8 cellular contexts compared by ENCODE assay signal in the genomic region with DNA sequence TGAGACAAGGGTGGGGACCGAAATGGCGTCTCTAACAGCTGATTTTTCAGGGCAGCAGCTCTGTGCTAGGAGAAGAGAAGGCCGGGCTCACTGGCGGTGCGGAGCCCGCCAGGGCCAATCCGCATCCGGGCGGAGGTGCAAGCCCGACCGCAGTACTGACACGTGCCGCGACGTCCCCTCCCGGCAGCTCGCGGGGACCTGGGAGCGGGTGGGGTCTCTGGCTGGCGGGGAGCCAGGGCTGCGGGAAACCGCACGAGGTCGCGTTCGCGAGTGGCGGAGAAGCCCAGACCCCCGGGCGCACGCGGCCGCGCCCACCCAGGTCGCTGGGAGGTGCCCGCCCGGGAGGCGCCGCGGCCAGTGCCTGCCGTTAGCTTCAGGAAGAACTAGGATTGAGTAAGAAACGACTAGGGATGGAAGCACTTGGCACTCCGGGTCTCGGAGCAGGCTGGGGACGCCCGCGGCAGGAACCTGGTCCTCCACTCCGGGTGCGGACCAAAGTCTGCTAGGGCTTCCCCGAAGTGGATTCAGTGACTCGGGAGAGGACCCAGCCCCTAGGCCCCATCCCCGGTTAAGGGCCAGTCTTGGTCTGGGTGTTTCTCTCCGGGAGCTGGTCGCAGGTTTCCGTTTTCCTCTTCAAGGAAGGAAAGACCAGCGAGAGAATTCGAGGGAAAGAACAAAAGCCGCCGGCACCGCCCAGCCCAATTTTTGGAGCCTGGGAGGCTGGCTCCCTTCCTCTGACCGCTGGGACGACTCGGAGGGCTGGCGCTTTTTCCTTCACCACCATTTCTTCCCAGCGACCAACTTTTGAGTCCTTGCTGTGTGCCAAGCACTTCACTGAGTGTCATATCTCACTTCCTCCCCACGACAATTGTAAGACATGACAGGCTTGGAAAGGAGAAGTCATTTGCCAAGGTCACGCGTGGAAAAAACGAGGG. TPM values are rescaled to one million over a fixed set of nuclear protein-coding genes. Genes with fewer than 3 reads are reported as not detected.
A peak's percentile ranks its signal among the peaks of the same experiment; 100 is the strongest.
DNase-seq lines count a peak whose midpoint lies in the region; ATAC-seq and TF ChIP-seq lines count a peak whose summit lies in the region.

No MANE protein-coding gene starts in this region.

- CTCF ChIA-PET in activated CD4-positive, alpha-beta memory T cell treated with anti-CD3 and anti-CD28 coated beads, Interleukin-2, amount 10 ng/mL, durations not matched to agents 7 days and 5 days (lab: Charles Lee), result interaction anchor here (1.4 to 1.5 kb wide), 2 partner anchors 18 to 27 kb away, joined by 3 to 8 read pairs; no protein-coding TSS in a partner anchor

- TF ChIP-seq POLR2A in NB4 (IDR thresholded peaks at IDR 0.05; ENCODE audit: extremely low read depth, insufficient read length), result no peak

- peak; percentile 90 for ATAC-seq in effector memory CD8-positive, alpha-beta T cell (replicated peaks)
- peak; percentile 59 for ATAC-seq in memory B cell (ENCODE audit: low read depth)
- peak; percentile 76 for ATAC-seq in stimulated activated memory B cell treated with anti-CD40 and anti-IgM and Interleukin-4, amounts not matched to agents 10 μg/mL and 1 μg/mL and 100 μg/mL, for 72 hours
- no peak for ATAC-seq in GM19324 (IDR thresholded peaks at IDR 0.05; ENCODE audit: low FRiP score, unreplicated experiment)

- H3K36me3 Mint-ChIP-seq in activated CD4-positive, alpha-beta memory T cell treated with anti-CD3 and anti-CD28 coated beads, Interleukin-2, amount 10 ng/mL, durations not matched to agents 7 days and 5 days (ENCODE audit: low read depth), result no peaks in the 10 kb centered on the region
- H3K36me3 Mint-ChIP-seq in effector memory CD8-positive, alpha-beta T cell (ENCODE audit: insufficient read depth), result peaks cover 10% of the 10 kb centered on the region
- peaks cover 1% of the 10 kb centered on the region for H3K36me3 Mint-ChIP-seq in memory B cell
- no peaks in the 10 kb centered on the region for H3K36me3 Mint-ChIP-seq in stimulated activated memory B cell treated with anti-CD40 and anti-IgM and Interleukin-4, amounts not matched to agents 10 μg/mL and 1 μg/mL and 100 μg/mL, for 72 hours

- H3K4me3 ChIP-seq in NB4 (ENCODE audit: low read depth, low read length), result peak overlapping the region; percentile 61

- peaks cover 41% of the 10 kb centered on the region for H3K27me3 Mint-ChIP-seq in activated CD4-positive, alpha-beta memory T cell treated with anti-CD3 and anti-CD28 coated beads, Interleukin-2, amount 10 ng/mL, durations not matched to agents 7 days and 5 days
- H3K27me3 Mint-ChIP-seq in effector memory CD8-positive, alpha-beta T cell, result no peaks in the 10 kb centered on the region
- peaks cover 19% of the 10 kb centered on the region for H3K27me3 Mint-ChIP-seq in memory B cell
- H3K27me3 Mint-ChIP-seq in stimulated activated memory B cell treated with anti-CD40 and anti-IgM and Interleukin-4, amounts not matched to agents 10 μg/mL and 1 μg/mL and 100 μg/mL, for 72 hours, result peaks cover 70% of the 10 kb centered on the region

- TF ChIP-seq CTCF in NB4 (IDR thresholded peaks at IDR 0.05; ENCODE audit: low read depth, low read length), result no peak
- TF ChIP-seq CTCF in GM10266 (IDR thresholded peaks at IDR 0.05; ENCODE audit: control insufficient read depth, insufficient read depth, low read depth, missing control alignments), result no peak

- peak; percentile 77 for DNase-seq in DMS153 (lab: John Stamatoyannopoulos, UW)
- DNase-seq in NB4 (ENCODE audit: low read depth), result peak; percentile 92
- peak; percentile 62 for DNase-seq in activated CD4-positive, alpha-beta memory T cell treated with anti-CD3 and anti-CD28 coated beads, Interleukin-2, amount 10 ng/mL, durations not matched to agents 7 days and 5 days
- peak; percentile 32 to 45 (median 44) for DNase-seq in effector memory CD8-positive, alpha-beta T cell
- peak in 1 of 2 donors; percentile 22 for DNase-seq in memory B cell (ENCODE audit: low spot score in 2 of 2)
- no peak for DNase-seq in GM10266 (ENCODE audit: extremely low spot score)

- peak overlapping the region; percentile 62 for H3K4me3 Mint-ChIP-seq in activated CD4-positive, alpha-beta memory T cell treated with anti-CD3 and anti-CD28 coated beads, Interleukin-2, amount 10 ng/mL, durations not matched to agents 7 days and 5 days
- peak overlapping the region; percentile 85 to 88 for H3K4me3 Mint-ChIP-seq in effector memory CD8-positive, alpha-beta T cell
- peak overlapping the region; percentile 78 for H3K4me3 Mint-ChIP-seq in memory B cell
- peak overlapping the region; percentile 79 for H3K4me3 Mint-ChIP-seq in stimulated activated memory B cell treated with anti-CD40 and anti-IgM and Interleukin-4, amounts not matched to agents 10 μg/mL and 1 μg/mL and 100 μg/mL, for 72 hours

- no peak overlapping the region for H3K27ac Mint-ChIP-seq in activated CD4-positive, alpha-beta memory T cell treated with anti-CD3 and anti-CD28 coated beads, Interleukin-2, amount 10 ng/mL, durations not matched to agents 7 days and 5 days
- peak overlapping the region; percentile 58 to 89 for H3K27ac Mint-ChIP-seq in effector memory CD8-positive, alpha-beta T cell
- no peak overlapping the region for H3K27ac Mint-ChIP-seq in memory B cell
- peak overlapping the region; percentile 69 for H3K27ac Mint-ChIP-seq in stimulated activated memory B cell treated with anti-CD40 and anti-IgM and Interleukin-4, amounts not matched to agents 10 μg/mL and 1 μg/mL and 100 μg/mL, for 72 hours

- H3K9me3 Mint-ChIP-seq in activated CD4-positive, alpha-beta memory T cell treated with anti-CD3 and anti-CD28 coated beads, Interleukin-2, amount 10 ng/mL, durations not matched to agents 7 days and 5 days, result no peaks in the 10 kb centered on the region
- no peaks in the 10 kb centered on the region for H3K9me3 Mint-ChIP-seq in effector memory CD8-positive, alpha-beta T cell
- H3K9me3 Mint-ChIP-seq in memory B cell, result no peaks in the 10 kb centered on the region
- no peaks in the 10 kb centered on the region for H3K9me3 Mint-ChIP-seq in stimulated activated memory B cell treated with anti-CD40 and anti-IgM and Interleukin-4, amounts not matched to agents 10 μg/mL and 1 μg/mL and 100 μg/mL, for 72 hours

- POLR2A ChIA-PET in activated CD4-positive, alpha-beta memory T cell treated with anti-CD3 and anti-CD28 coated beads, Interleukin-2, amount 10 ng/mL, durations not matched to agents 7 days and 5 days (lab: Charles Lee), result interaction anchor here (1.1 to 2.5 kb wide), 7 partner anchors 9 to 103 kb away, joined by 3 to 18 read pairs (median 8); a partner anchor contains a TSS

- H3K4me1 Mint-ChIP-seq in activated CD4-positive, alpha-beta memory T cell treated with anti-CD3 and anti-CD28 coated beads, Interleukin-2, amount 10 ng/mL, durations not matched to agents 7 days and 5 days, result peaks cover 26% of the 10 kb centered on the region
- H3K4me1 Mint-ChIP-seq in effector memory CD8-positive, alpha-beta T cell (ENCODE audit: low read depth in 2 of 2), result peaks cover 13 to 20% of the 10 kb centered on the region in 2 donors
- peaks cover 7% of the 10 kb centered on the region for H3K4me1 Mint-ChIP-seq in memory B cell
- H3K4me1 Mint-ChIP-seq in stimulated activated memory B cell treated with anti-CD40 and anti-IgM and Interleukin-4, amounts not matched to agents 10 μg/mL and 1 μg/mL and 100 μg/mL, for 72 hours, result peaks cover 15% of the 10 kb centered on the region

RNA-seq across cellular contexts. Expression of a gene that starts 16.7 kb away (rescaled TPM):
- total RNA-seq in activated CD4-positive, alpha-beta memory T cell treated with anti-CD3 and anti-CD28 coated beads, Interleukin-2, amount 10 ng/mL, durations not matched to agents 7 days and 5 days, result 100 to 1,000 TPM; 610 to 616 TPM

RNA-seq across cellular contexts. Expression of a gene that starts 47.4 kb away (rescaled TPM):
- total RNA-seq in activated CD4-positive, alpha-beta memory T cell treated with anti-CD3 and anti-CD28 coated beads, Interleukin-2, amount 10 ng/mL, durations not matched to agents 7 days and 5 days, result 1 to 10 TPM; 1.4 TPM

Comparison
In these comparisons a context has a peak if more than half of its experiments do, and no peak if none do; other contexts are left out.
1. H3K27ac Mint-ChIP-seq: peak in effector memory CD8-positive, alpha-beta T cell (2 of 2) and stimulated activated memory B cell treated with anti-CD40 and anti-IgM and Interleukin-4, amounts not matched to agents 10 μg/mL and 1 μg/mL and 100 μg/mL, for 72 hours (single experiment); none in activated CD4-positive, alpha-beta memory T cell treated with anti-CD3 and anti-CD28 coated beads, Interleukin-2, amount 10 ng/mL, durations not matched to agents 7 days and 5 days (single experiment) and memory B cell (single experiment).
2. Peak in every context shown above with its lines, with median percentiles within 50 percentile points of each other: H3K4me3 Mint-ChIP-seq.